Comparison of ENCODE assay signal across 27 cellular contexts in genomic region chr10:13585195-13585751, GRCh38.
"Had no signal": no experiment of that assay in that cellular context is flagged by ENCODE, and none has a peak within 500 bp of the region (broad histone marks: within the 10 kb centered on the region; RNA-seq: fewer than 3 reads in every experiment).

No MANE protein-coding gene starts in this region.

- FAIRE-seq: endometrium, endothelial cell of umbilical vein, frontal cortex had no signal

- H3K9me3 ChIP-seq: colonic mucosa, esophagus muscularis mucosa, esophagus squamous epithelium, gastrocnemius medialis, gastroesophageal sphincter, heart left ventricle had no signal

- DNase-seq: colonic mucosa; cortex of kidney; dermis blood vessel endothelial cell; dorsolateral prefrontal cortex; effector CD4-positive, alpha-beta T cell; effector CD8-positive, alpha-beta T cell; effector memory CD4-positive, alpha-beta T cell; effector memory CD8-positive, alpha-beta T cell; endodermal cell; erythroblast; esophagus squamous epithelium; foreskin fibroblast; foreskin keratinocyte; foreskin melanocyte; gastrocnemius medialis; glutamatergic neuron; head of caudate nucleus; heart left ventricle had no signal

- H3K4me1 ChIP-seq: foreskin keratinocyte had no signal

- H3K36me3 ChIP-seq: colonic mucosa, esophagus muscularis mucosa, esophagus squamous epithelium, gastrocnemius medialis, gastroesophageal sphincter, heart left ventricle had no signal

- H3K4me3 ChIP-seq: colonic mucosa, coronary artery, dorsolateral prefrontal cortex, esophagus muscularis mucosa, esophagus squamous epithelium, gastrocnemius medialis, gastroesophageal sphincter, heart left ventricle had no signal

- H3K9me3 Mint-ChIP-seq: dendritic cell treated with granulocyte-macrophage colony-stimulating factor and Interleukin-4, amounts not matched to agents 40 ng/mL and 50 ng/mL, for 4 days; effector memory CD8-positive, alpha-beta T cell; endodermal cell had no signal

- H3K27me3 ChIP-seq: colonic mucosa, foreskin keratinocyte had no signal

- H3K4me3 Mint-ChIP-seq: dendritic cell treated with granulocyte-macrophage colony-stimulating factor and Interleukin-4, amounts not matched to agents 40 ng/mL and 50 ng/mL, for 4 days; effector memory CD8-positive, alpha-beta T cell; endodermal cell had no signal

- H3K27ac Mint-ChIP-seq: dendritic cell treated with granulocyte-macrophage colony-stimulating factor and Interleukin-4, amounts not matched to agents 40 ng/mL and 50 ng/mL, for 4 days; effector memory CD8-positive, alpha-beta T cell; endodermal cell had no signal

- H3K27ac ChIP-seq: colonic mucosa, coronary artery, dorsolateral prefrontal cortex, epithelial cell of prostate, esophagus muscularis mucosa, esophagus squamous epithelium, foreskin keratinocyte, gastrocnemius medialis, gastroesophageal sphincter, heart left ventricle had no signal

- ATAC-seq: effector memory CD8-positive, alpha-beta T cell; esophagus mucosa; foreskin keratinocyte; gastrocnemius medialis; gastroesophageal sphincter; heart left ventricle had no signal
